ENCODE assay signal across 12 cellular contexts in the genomic region with DNA sequence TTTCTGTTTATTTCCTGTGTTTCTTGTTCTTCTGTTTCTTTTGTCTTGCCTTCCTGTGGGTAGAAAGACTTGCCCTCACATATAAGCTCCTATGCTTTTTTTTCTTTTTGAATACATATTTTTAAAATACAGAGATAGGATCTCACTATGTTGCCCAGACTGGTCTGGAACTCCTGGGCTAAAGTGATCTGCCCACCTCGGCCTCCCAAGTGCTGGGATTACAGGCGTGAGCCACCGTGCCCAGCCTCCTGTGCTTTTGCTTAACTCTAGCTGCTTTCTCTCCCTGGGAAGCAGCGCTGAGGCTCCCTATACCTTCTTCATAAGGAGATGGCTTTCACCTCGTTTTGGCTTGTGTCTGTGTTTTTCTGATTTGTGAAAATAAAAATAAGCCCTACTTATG.
A peak's percentile ranks its signal among the peaks of the same experiment; 100 is the strongest.
DNase-seq lines count a peak whose midpoint lies in the region; ATAC-seq and TF ChIP-seq lines count a peak whose summit lies in the region.
"Had no signal": no experiment of that assay in that cellular context is flagged by ENCODE, and none has a peak within 500 bp of the region (broad histone marks: within the 10 kb centered on the region; RNA-seq: fewer than 3 reads in every experiment).

No MANE protein-coding gene starts in this region.

- H3K27me3 Mint-ChIP-seq in CD4-positive, alpha-beta T cell: no peaks in the 10 kb centered on the region
- no peaks in the 10 kb centered on the region for H3K27me3 Mint-ChIP-seq in activated T-helper 17 cell treated with anti-CD3 and anti-CD28 coated beads, Interleukin-2, amount 50 U/mL, for 72 hours

- H3K36me3 ChIP-seq in ES-I3 (ENCODE audit: insufficient read depth, low read length) (no peaks in the 10 kb centered on the region), lung (ENCODE audit: control insufficient read depth in 2 of 2, insufficient read depth in 2 of 2, low read length in 2 of 2) (peaks cover 0 to under 1% of the 10 kb centered on the region in 2 donors)

- no peak for TF ChIP-seq CTCF in CD4-positive, alpha-beta T cell (IDR thresholded peaks at IDR 0.05)
- TF ChIP-seq CTCF in lung (IDR thresholded peaks at IDR 0.05; ENCODE audit: control extremely low read depth, extremely low read depth): no peak

- no peak overlapping the region for H3K4me3 Mint-ChIP-seq in CD4-positive, alpha-beta T cell
- peak overlapping the region; percentile 69 for H3K4me3 Mint-ChIP-seq in activated T-helper 17 cell treated with anti-CD3 and anti-CD28 coated beads, Interleukin-2, amount 50 U/mL, for 72 hours

- peak overlapping the region; percentile 15 for H3K27ac ChIP-seq in CD4-positive, alpha-beta T cell (ENCODE audit: low read depth, low read length)
- peak overlapping the region; percentile 14 to 64 for H3K27ac ChIP-seq in lung (ENCODE audit: low read depth in 1 of 2, low read length in 1 of 2)

- H3K9me3 ChIP-seq in CD4-positive, alpha-beta T cell (ENCODE audit: control insufficient read depth, low read length): no peaks in the 10 kb centered on the region
- H3K9me3 ChIP-seq in ES-I3 (ENCODE audit: control insufficient read depth, insufficient read depth, low read length) (no peaks in the 10 kb centered on the region), lung (ENCODE audit: control insufficient read depth in 2 of 2, insufficient read depth in 1 of 2, low read length in 1 of 2) (no peaks in the 10 kb centered on the region)

- H3K27ac Mint-ChIP-seq in CD4-positive, alpha-beta T cell: peak overlapping the region; percentile 80
- peak overlapping the region; percentile 95 for H3K27ac Mint-ChIP-seq in activated T-helper 17 cell treated with anti-CD3 and anti-CD28 coated beads, Interleukin-2, amount 50 U/mL, for 72 hours

- peak; percentile 10 for ATAC-seq in CD4-positive, alpha-beta T cell (ENCODE audit: poor library complexity)
- no peak for ATAC-seq in activated T-helper 17 cell treated with anti-CD3 and anti-CD28 coated beads, Interleukin-2, amount 50 U/mL, for 72 hours (replicated peaks)
- ATAC-seq in lung (ENCODE audit: insufficient read depth, low FRiP score): no peak
- no peak for ATAC-seq in GM19328 (IDR thresholded peaks at IDR 0.05; ENCODE audit: unreplicated experiment)
- no peak for ATAC-seq in HG02981 (IDR thresholded peaks at IDR 0.05; ENCODE audit: unreplicated experiment)

- H3K9ac ChIP-seq in ES-I3 (ENCODE audit: low read depth, low read length): peak overlapping the region; percentile 1; the same call in 1 of the 2 replicates

- POLR2A ChIA-PET in CD4-positive, alpha-beta T cell (lab: Charles Lee): interaction anchor here (1.0 to 1.2 kb wide), 2 partner anchors 17 to 241 kb away, joined by 3 read pairs; no protein-coding TSS in a partner anchor

- intact Hi-C loops in CD4-positive, alpha-beta T cell (cut with DNase I, micrococcal nuclease): no loop called here

- no peaks in the 10 kb centered on the region for H3K27me3 ChIP-seq in CD4-positive, alpha-beta T cell (ENCODE audit: control insufficient read depth, insufficient read depth, low read length)
- H3K27me3 ChIP-seq in lung (ENCODE audit: control insufficient read depth, insufficient read depth): no peaks in the 10 kb centered on the region

- CTCF ChIA-PET in CD4-positive, alpha-beta T cell (lab: Charles Lee): no interaction called here

- DNase-seq in CD4-positive, alpha-beta T cell: no peak
- DNase-seq in lung (ENCODE audit: low spot score) (no peak), NCI-H1694 (lab: John Stamatoyannopoulos, UW) (no peak), COLO668 (lab: John Stamatoyannopoulos, UW; ENCODE audit: unreplicated experiment) (no peak)
- DNase-seq: COR-L47, cortex of kidney, NCI-H2081 treated with DMSO at 0.1 percent for 48 hours, NCI-H774 had no signal

- peaks cover 22% of the 10 kb centered on the region for H3K4me1 Mint-ChIP-seq in CD4-positive, alpha-beta T cell (ENCODE audit: low read depth)
- H3K4me1 Mint-ChIP-seq in activated T-helper 17 cell treated with anti-CD3 and anti-CD28 coated beads, Interleukin-2, amount 50 U/mL, for 72 hours: peaks cover 15% of the 10 kb centered on the region

- peaks cover 8% of the 10 kb centered on the region for H3K36me3 Mint-ChIP-seq in CD4-positive, alpha-beta T cell (ENCODE audit: low read depth)
- peaks cover 6% of the 10 kb centered on the region for H3K36me3 Mint-ChIP-seq in activated T-helper 17 cell treated with anti-CD3 and anti-CD28 coated beads, Interleukin-2, amount 50 U/mL, for 72 hours (ENCODE audit: low read depth)

- no peaks in the 10 kb centered on the region for H3K9me3 Mint-ChIP-seq in CD4-positive, alpha-beta T cell
- H3K9me3 Mint-ChIP-seq in activated T-helper 17 cell treated with anti-CD3 and anti-CD28 coated beads, Interleukin-2, amount 50 U/mL, for 72 hours: peaks cover 4% of the 10 kb centered on the region

- H3K4me1 ChIP-seq in ES-I3 (ENCODE audit: insufficient read depth, low read length): peaks cover 20% of the 10 kb centered on the region
- peaks cover 4% of the 10 kb centered on the region in 2 donors for H3K4me1 ChIP-seq in lung (ENCODE audit: control insufficient read depth in 2 of 2, insufficient read depth in 2 of 2, low read length in 2 of 2)

- WGBS in lung, 2 donors: 73 to 83% methylated on average over 5 of the region's 5 CpGs

- no peak overlapping the region for H3K4me3 ChIP-seq in lung
